In genomic region chr9:133423216-133423615, GRCh38 we compare ENCODE assay signal across 15 cellular contexts. TPM values are rescaled to one million over a fixed set of nuclear protein-coding genes. Genes with fewer than 3 reads are reported as not detected.
DNase-seq lines count a peak whose midpoint lies in the region; TF ChIP-seq lines count a peak whose summit lies in the region.
"Had no signal": no experiment of that assay in that cellular context is flagged by ENCODE, and none has a peak within 500 bp of the region (broad histone marks: within the 10 kb centered on the region; RNA-seq: fewer than 3 reads in every experiment).

No MANE protein-coding gene starts in this region.

- peaks cover 12% of the 10 kb centered on the region for H3K4me1 ChIP-seq in mesodermal cell (ENCODE audit: control insufficient read depth, insufficient read depth, low read length, poor library complexity, severe bottlenecking)

- TF ChIP-seq CTCF in C4-2B (conservative IDR thresholded peaks at IDR 0.05): no peak

- DNase-seq in amniotic epithelial cell (ENCODE audit: low read depth): peak; percentile 82
- no peak for DNase-seq in T-helper 9 cell
- no peak for DNase-seq in NCI-H524 treated with DMSO at 0.1 percent for 48 hours (lab: John Stamatoyannopoulos, UW)
- DNase-seq in NCI-H1436 treated with DMSO at 0.1 percent for 48 hours (lab: John Stamatoyannopoulos, UW): no peak
- DNase-seq: activated naive CD8-positive, alpha-beta T cell treated with anti-CD3 and anti-CD28 coated beads, Interleukin-2, amount 10 ng/mL, durations not matched to agents 7 days and 5 days; body of pancreas; DMS 273 treated with DMSO at 0.1 percent for 48 hours; effector memory CD4-positive, alpha-beta T cell; esophagus squamous epithelium; NCI-H1694; NCI-H69 had no signal

- H3K9me3 ChIP-seq in mesodermal cell (ENCODE audit: control insufficient read depth, low read length): peaks cover 4% of the 10 kb centered on the region
- H3K9me3 ChIP-seq: body of pancreas, esophagus squamous epithelium, tibial nerve had no signal

- H3K36me3 ChIP-seq in mesodermal cell (ENCODE audit: control insufficient read depth, insufficient read depth, low read length): peaks cover 3% of the 10 kb centered on the region
- H3K36me3 ChIP-seq: esophagus squamous epithelium had no signal

- H3K4me3 ChIP-seq in mesodermal cell (ENCODE audit: extremely low read depth, insufficient read depth, low read length, poor library complexity, severe bottlenecking): no peak overlapping the region
- H3K4me3 ChIP-seq: body of pancreas, esophagus squamous epithelium, tibial nerve had no signal

- H3K27ac ChIP-seq in C4-2B (peak overlapping the region; percentile 10; the same call in 1 of the 2 replicates), mesodermal cell (ENCODE audit: low read depth, low read length, severe bottlenecking) (peak overlapping the region; percentile 51)
- H3K27ac ChIP-seq: body of pancreas, esophagus squamous epithelium, HL-60, tibial nerve had no signal

- WGBS in mesodermal cell (ENCODE audit: insufficient coverage in 2 of 2), 2 experiments: 85% methylated on average over 3 of the region's 3 CpGs; no CpG with 5 or more reads in 1 of the 2 experiments

RNA-seq across cellular contexts. Expression of gene ADAMTS13, which starts 1.0 kb away (rescaled TPM):
- polyA plus RNA-seq in mesodermal cell (2013, experiment 1 of 2): 17.5 TPM
- 18.4 TPM for polyA plus RNA-seq in mesodermal cell (2013, experiment 2 of 2)

RNA-seq across cellular contexts. Expression of gene REXO4, which starts 5.4 kb away (rescaled TPM):
- 25.7 TPM for polyA plus RNA-seq in mesodermal cell (2013, experiment 1 of 2)
- 23.7 TPM for polyA plus RNA-seq in mesodermal cell (2013, experiment 2 of 2)

RNA-seq across cellular contexts. Expression of gene CACFD1, which starts 36.6 kb away (rescaled TPM):
- polyA plus RNA-seq in mesodermal cell (2013, experiment 1 of 2): 14.7 TPM
- 12.6 TPM for polyA plus RNA-seq in mesodermal cell (2013, experiment 2 of 2)

RNA-seq across cellular contexts. Expression of gene STKLD1, which starts 47.0 kb away (rescaled TPM):
- 0.63 TPM for polyA plus RNA-seq in mesodermal cell (2013, experiment 1 of 2)
- polyA plus RNA-seq in mesodermal cell (2013, experiment 2 of 2): 0.56 TPM

RNA-seq across cellular contexts. Expression of gene SURF4, which starts 47.4 kb away (rescaled TPM):
- polyA plus RNA-seq in mesodermal cell (2013, experiment 1 of 2): 194 TPM
- 173 TPM for polyA plus RNA-seq in mesodermal cell (2013, experiment 2 of 2)
